ENCODE assay signal across 16 cellular contexts in genomic region chr12:94171595-94171930, GRCh38. TPM values are rescaled to one million over a fixed set of nuclear protein-coding genes. Genes with fewer than 3 reads are reported as not detected.
DNase-seq lines count a peak whose midpoint lies in the region; TF ChIP-seq lines count a peak whose summit lies in the region.
"Had no signal": no experiment of that assay in that cellular context is flagged by ENCODE, and none has a peak within 500 bp of the region (broad histone marks: within the 10 kb centered on the region; RNA-seq: fewer than 3 reads in every experiment).

No MANE protein-coding gene starts in this region.

- peaks cover 76% of the 10 kb centered on the region for H3K4me1 ChIP-seq in KMS-11 (ENCODE audit: low read depth, poor library complexity, severe bottlenecking)

- peaks cover 64% of the 10 kb centered on the region for H3K4me1 Mint-ChIP-seq in activated naive CD4-positive, alpha-beta T cell treated with anti-CD3 and anti-CD28 coated beads for 36 hours (ENCODE audit: low read depth)

- H3K36me3 Mint-ChIP-seq in activated naive CD4-positive, alpha-beta T cell treated with anti-CD3 and anti-CD28 coated beads for 36 hours (ENCODE audit: low read depth), result peaks cover 3% of the 10 kb centered on the region

- peak; percentile 75 for DNase-seq in Daoy (ENCODE audit: low read depth)
- peak; percentile 50 for DNase-seq in choroid plexus epithelial cell (ENCODE audit: low read depth)
- DNase-seq in skeletal muscle cell (ENCODE audit: low read depth), result peak; percentile 28
- no peak for DNase-seq in hippocampal formation (lab: John Stamatoyannopoulos, UW)
- no peak for DNase-seq in NCI-H524 (lab: John Stamatoyannopoulos, UW)
- DNase-seq in activated naive CD4-positive, alpha-beta T cell treated with anti-CD3 and anti-CD28 coated beads for 36 hours, result no peak
- DNase-seq: activated effector memory CD4-positive, alpha-beta T cell treated with Interleukin-2 at 50 U/mL for 16 hours; AML-193; effector CD4-positive, alpha-beta T cell; KG1; NCI-H1105 treated with DMSO at 0.1 percent for 48 hours; NCI-H526 treated with DMSO at 0.1 percent for 48 hours; SW 1271 had no signal

- H3K4me3 ChIP-seq in KMS-11 (IDR thresholded peaks at IDR 0.05; ENCODE audit: insufficient read depth, low read depth, low read length), result no peak overlapping the region
- H3K4me3 ChIP-seq in choroid plexus epithelial cell (ENCODE audit: low read depth, low read length), result no peak overlapping the region
- no peak overlapping the region for H3K4me3 ChIP-seq in skeletal muscle cell (ENCODE audit: low read depth, low read length)

- H4K20me1 ChIP-seq in KMS-11 (ENCODE audit: insufficient read depth), result no peaks in the 10 kb centered on the region

- no peaks in the 10 kb centered on the region for H3K27me3 ChIP-seq in KMS-11 (ENCODE audit: insufficient read depth, low read depth)

- peak overlapping the region; percentile 65; the same call in 1 of the 2 replicates for H3K9ac ChIP-seq in KMS-11

- peak overlapping the region; percentile 99 for H3K4me2 ChIP-seq in KMS-11

- CTCF ChIA-PET in activated naive CD4-positive, alpha-beta T cell treated with anti-CD3 and anti-CD28 coated beads for 36 hours (lab: Charles Lee), result interaction anchor here (1.5 kb wide), 1 partner anchor 43 kb away, joined by 4 read pairs; no protein-coding TSS in a partner anchor

- intact Hi-C loops in activated naive CD4-positive, alpha-beta T cell treated with anti-CD3 and anti-CD28 coated beads for 36 hours (cut with micrococcal nuclease), result no loop called here

- H3K27me3 Mint-ChIP-seq in activated naive CD4-positive, alpha-beta T cell treated with anti-CD3 and anti-CD28 coated beads for 36 hours (ENCODE audit: low read depth), result no peaks in the 10 kb centered on the region
- H3K27me3 Mint-ChIP-seq: activated CD4-positive, alpha-beta T cell treated with anti-CD3 and anti-CD28 coated beads, Interleukin-2, amount 10 ng/mL, durations not matched to agents 24 days and 14 days; central memory CD8-positive, alpha-beta T cell had no signal

- H3K27ac Mint-ChIP-seq in activated naive CD4-positive, alpha-beta T cell treated with anti-CD3 and anti-CD28 coated beads for 36 hours, result no peak overlapping the region

- H3K36me3 ChIP-seq in KMS-11 (ENCODE audit: insufficient read depth), result no peaks in the 10 kb centered on the region

- no peaks in the 10 kb centered on the region for H3K79me2 ChIP-seq in KMS-11 (ENCODE audit: insufficient read depth, low read depth)

- TF ChIP-seq CTCF in KMS-11 (conservative IDR thresholded peaks at IDR 0.05; ENCODE audit: low read depth, low read length), result no peak
- TF ChIP-seq CTCF in choroid plexus epithelial cell (conservative IDR thresholded peaks at IDR 0.05; ENCODE audit: low read depth, low read length), result no peak

- peak overlapping the region; percentile 38; the same call in 1 of the 2 replicates for H2AFZ ChIP-seq in KMS-11 (ENCODE audit: low read depth)

- H3K4me3 Mint-ChIP-seq in activated naive CD4-positive, alpha-beta T cell treated with anti-CD3 and anti-CD28 coated beads for 36 hours, result no peak overlapping the region
- H3K4me3 Mint-ChIP-seq: central memory CD8-positive, alpha-beta T cell had no signal

- H3K9me3 Mint-ChIP-seq in activated naive CD4-positive, alpha-beta T cell treated with anti-CD3 and anti-CD28 coated beads for 36 hours, result no peaks in the 10 kb centered on the region
- H3K9me3 Mint-ChIP-seq: central memory CD8-positive, alpha-beta T cell had no signal

- peak overlapping the region; percentile 94 for H3K27ac ChIP-seq in KMS-11

RNA-seq across cellular contexts. Expression of gene PLXNC1, which starts 23.2 kb away (rescaled TPM):
- total RNA-seq in Daoy (2014; rRNA removed; shearing (Covaris generic)), result 2.1 and 4.0 TPM in 2 replicates
- total RNA-seq in activated naive CD4-positive, alpha-beta T cell treated with anti-CD3 and anti-CD28 coated beads for 36 hours, result 1 to 10 TPM; 3.6 to 4.0 TPM

Comparison
In these comparisons a context has a peak if more than half of its experiments do, and no peak if none do; other contexts are left out.
1. DNase-seq: peak in Daoy (single experiment), choroid plexus epithelial cell (single experiment) and skeletal muscle cell (single experiment); none in hippocampal formation (0 of 2), NCI-H524 (0 of 2) and activated naive CD4-positive, alpha-beta T cell treated with anti-CD3 and anti-CD28 coated beads for 36 hours (single experiment).